Comparison of ENCODE assay signal across 20 cellular contexts in the genomic region with DNA sequence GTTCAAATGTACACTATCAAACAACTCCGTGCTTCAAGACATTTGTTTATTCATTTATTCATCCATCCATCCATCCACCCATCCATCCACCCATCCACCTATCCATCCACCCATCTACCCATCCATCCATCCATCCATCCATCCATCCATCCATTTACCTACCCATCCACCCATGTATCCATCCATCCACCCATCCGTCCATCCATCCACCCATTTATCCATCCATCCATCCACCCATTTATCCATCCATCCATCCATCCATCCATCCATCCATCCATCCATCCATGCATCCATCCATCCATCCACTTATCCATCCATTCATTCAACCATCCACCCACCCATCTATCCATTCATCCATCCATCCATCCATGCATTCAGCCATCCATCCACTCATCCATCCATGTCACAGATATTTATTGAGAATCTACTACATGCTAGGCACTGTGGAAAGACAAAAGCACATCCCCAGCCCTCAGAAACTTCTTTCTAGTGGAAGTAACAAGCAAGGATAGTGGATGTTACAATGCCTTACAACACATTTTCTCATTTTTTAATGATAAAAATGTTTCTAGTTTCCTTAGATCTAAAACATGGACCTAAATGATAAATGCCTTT.
DNase-seq lines count a peak whose midpoint lies in the region; FAIRE-seq and TF ChIP-seq lines count a peak whose summit lies in the region.
"Had no signal": no experiment of that assay in that cellular context is flagged by ENCODE, and none has a peak within 500 bp of the region (broad histone marks: within the 10 kb centered on the region; RNA-seq: fewer than 3 reads in every experiment).

No MANE protein-coding gene starts in this region.

- no peak overlapping the region for H2BK5ac ChIP-seq in H1 (ENCODE audit: low read depth, low read length)

- H4K20me1 ChIP-seq in H1 (replicated peaks in 1 of 2; ENCODE audit: control insufficient read depth in 1 of 2, insufficient read depth in 2 of 2, low read length in 2 of 2) = no peaks in the 10 kb centered on the region
- H4K20me1 ChIP-seq: BLaER1 treated with 17β-estradiol and CSF1 and Interleukin-3, amounts not matched to agents 10 nM and 100 nM had no signal

- no peak overlapping the region for H3K4me2 ChIP-seq in H1 (ENCODE audit: insufficient read depth in 1 of 2, low read depth in 2 of 2, low read length in 2 of 2)
- H3K4me2 ChIP-seq: A549; BLaER1 treated with 17β-estradiol and CSF1 and Interleukin-3, amounts not matched to agents 10 nM and 100 nM had no signal

- H2BK20ac ChIP-seq in H1 (ENCODE audit: low read length) = no peak overlapping the region

- H4K91ac ChIP-seq in H1 (replicated peaks; ENCODE audit: insufficient read length, low read length) = no peak overlapping the region

- H3K4me3 ChIP-seq in HEK293 (ENCODE audit: low read depth, low read length) = no peak overlapping the region
- no peak overlapping the region for H3K4me3 ChIP-seq in H1 (ENCODE audit: extremely low read depth in 1 of 4, insufficient read depth in 2 of 4, low read depth in 3 of 4, low read length in 4 of 4)
- H3K4me3 ChIP-seq: A549; BLaER1 treated with 17β-estradiol and CSF1 and Interleukin-3, amounts not matched to agents 10 nM and 100 nM had no signal

- POLR2A ChIA-PET in HEK293 (lab: Yijun Ruan, JAX) = no interaction called here
- POLR2A ChIA-PET in H1 (lab: Charles Lee; ENCODE audit: partially characterized antibody) = no interaction called here

- H4K8ac ChIP-seq in H1 (ENCODE audit: extremely low read depth, insufficient read depth, low read length) = no peak overlapping the region

- no peaks in the 10 kb centered on the region for H3K79me1 ChIP-seq in H1 (ENCODE audit: low read depth, low read length)

- H2BK120ac ChIP-seq in H1 (replicated peaks; ENCODE audit: low read depth, low read length) = no peak overlapping the region

- intact Hi-C loops in posterior cingulate gyrus (cut with DNase I) = no loop called here

- no peak overlapping the region for H3K4ac ChIP-seq in H1 (replicated peaks; ENCODE audit: insufficient read length, low read depth, low read length)

- 85% methylated on average over 2 of the region's 2 CpGs; no CpG with 5 or more reads in 1 of the 2 experiments for WGBS in H1 (ENCODE audit: extremely low coverage in 1 of 2, insufficient coverage in 1 of 2, insufficient read length in 1 of 2, insufficient replicate concordance in 2 of 2, low coverage in 1 of 2, low lambda C conversion rate in 2 of 2, missing lambda C conversion rate in 1 of 2), 2 experiments

- H3K27ac ChIP-seq in HEK293 (ENCODE audit: extremely low read depth, low read depth, low read length) (no peak overlapping the region), H1 (ENCODE audit: low read depth, low read length) (no peak overlapping the region)
- H3K27ac ChIP-seq: 22Rv1; A549; BLaER1 treated with 17β-estradiol and CSF1 and Interleukin-3, amounts not matched to agents 10 nM and 100 nM; C4-2B had no signal

- H3K56ac ChIP-seq in H1 (replicated peaks; ENCODE audit: insufficient read length, low read depth, low read length) = peak overlapping the region; percentile 81

- H3K9me3 ChIP-seq in HEK293 (ENCODE audit: control insufficient read depth, insufficient read depth, low read depth, low read length) (no peaks in the 10 kb centered on the region; the same call in 1 of the 2 replicates), H1 (ENCODE audit: insufficient read depth in 2 of 2, low read depth in 1 of 2, low read length in 1 of 2) (no peaks in the 10 kb centered on the region)
- H3K9me3 ChIP-seq: A549; BLaER1 treated with 17β-estradiol and CSF1 and Interleukin-3, amounts not matched to agents 10 nM and 100 nM; Caco-2 had no signal

- no peak overlapping the region for H2BK12ac ChIP-seq in H1 (ENCODE audit: low read depth, low read length)

- H2AFZ ChIP-seq in H1 (ENCODE audit: low read length) = no peak overlapping the region

- no peak overlapping the region for H3K23ac ChIP-seq in H1 (ENCODE audit: insufficient read length)

- no peak overlapping the region for H3K18ac ChIP-seq in H1 (ENCODE audit: extremely low read depth, low read length)

- TF ChIP-seq POLR2A in H1 (IDR thresholded peaks at IDR 0.05; ENCODE audit: control extremely low read depth in 1 of 2, low read depth in 2 of 2, low read length in 2 of 2) = no peak

- TF ChIP-seq CTCF in HEK293 (tag by site-specific recombination; IDR thresholded peaks at IDR 0.05) = no peak
- no peak for TF ChIP-seq CTCF in H1 (IDR thresholded peaks at IDR 0.05; ENCODE audit: control extremely low read depth in 1 of 3, insufficient read depth in 1 of 3, low read depth in 1 of 3, low read length in 3 of 3)
- no peak for TF ChIP-seq CTCF in GM13976 (IDR thresholded peaks at IDR 0.05; ENCODE audit: borderline replicate concordance, control extremely low read depth, extremely low read depth, insufficient read depth, missing control alignments)

- FAIRE-seq in H1 (lab: Jason Lieb, UNC) (no peak), urothelium cell line (lab: Jason Lieb, UNC) (peak; percentile 63)
- FAIRE-seq: D721Med, G401.6, GM12891, GM18507 had no signal

- H3K9ac ChIP-seq in H1 (replicated peaks in 1 of 4; ENCODE audit: extremely low read depth in 1 of 4, low read depth in 3 of 4, low read length in 3 of 4) = no peak overlapping the region
- H3K9ac ChIP-seq: BLaER1 treated with 17β-estradiol and CSF1 and Interleukin-3, amounts not matched to agents 10 nM and 100 nM had no signal

- no peak overlapping the region for H3K14ac ChIP-seq in H1 (ENCODE audit: insufficient read length)

- CTCF ChIA-PET in HEK293 (lab: Yijun Ruan, JAX) (interaction anchor here (1.4 kb wide), 1 partner anchor 893 kb away, joined by 3 read pairs; no protein-coding TSS in a partner anchor), H1 (lab: Charles Lee; ENCODE audit: partially characterized antibody) (interaction anchor here (1.2 kb wide), 1 partner anchor 111 kb away, joined by 3 read pairs; no protein-coding TSS in a partner anchor)

- TF ChIP-seq EP300 in H1 (IDR thresholded peaks at IDR 0.05; ENCODE audit: borderline replicate concordance in 1 of 2, low read depth in 2 of 2, low read length in 2 of 2) = no peak

- DNase-seq in H1 (ENCODE audit: low read depth in 1 of 2, low spot score in 2 of 2) = no peak
- no peak for DNase-seq in urothelium cell line (ENCODE audit: low spot score)
- DNase-seq in GM13976 (ENCODE audit: low spot score) = no peak
- DNase-seq in posterior cingulate gyrus = no peak
- DNase-seq: AML-193; Caco-2; Calu3; CD4-positive, alpha-beta T cell; CD8-positive, alpha-beta T cell; DMS79 treated with DMSO at 0.1 percent for 48 hours; GF-D8 had no signal

- H3K4me1 ChIP-seq in HEK293 (ENCODE audit: control insufficient read depth, insufficient read depth, low read length) = no peaks in the 10 kb centered on the region
- H3K4me1 ChIP-seq in H1 (replicated peaks in 1 of 4; ENCODE audit: control insufficient read depth in 3 of 4, insufficient read depth in 4 of 4, low read length in 3 of 4) = no peaks in the 10 kb centered on the region
- H3K4me1 ChIP-seq: A549; BLaER1 treated with 17β-estradiol and CSF1 and Interleukin-3, amounts not matched to agents 10 nM and 100 nM; Caco-2 had no signal

- no peak overlapping the region for H2BK15ac ChIP-seq in H1 (ENCODE audit: low read length)

- no peak overlapping the region for H4K5ac ChIP-seq in H1 (ENCODE audit: insufficient read length, low read depth, low read length)

- H3K36me3 ChIP-seq in HEK293 (ENCODE audit: control insufficient read depth in 2 of 2, insufficient read depth in 1 of 2, low read length in 2 of 2) (no peaks in the 10 kb centered on the region), H1 (ENCODE audit: control insufficient read depth in 2 of 4, insufficient read depth in 4 of 4, low read length in 3 of 4) (no peaks in the 10 kb centered on the region)
- H3K36me3 ChIP-seq: BLaER1 treated with 17β-estradiol and CSF1 and Interleukin-3, amounts not matched to agents 10 nM and 100 nM had no signal

- H3K27me3 ChIP-seq in H1 (replicated peaks in 1 of 4; ENCODE audit: control insufficient read depth in 3 of 4, extremely low read depth in 1 of 4, insufficient read depth in 3 of 4, low read length in 3 of 4) = no peaks in the 10 kb centered on the region
- H3K27me3 ChIP-seq: BLaER1 treated with 17β-estradiol and CSF1 and Interleukin-3, amounts not matched to agents 10 nM and 100 nM had no signal

- peaks cover 5% of the 10 kb centered on the region; the same call in 1 of the 2 replicates for H3K23me2 ChIP-seq in H1 (ENCODE audit: low read depth, low read length)

- H2AK5ac ChIP-seq in H1 (ENCODE audit: low read depth, low read length) = no peak overlapping the region

- in situ Hi-C loops in GM13976 (cut with MboI; ENCODE audit: low sequenced_read_pairs, unreplicated experiment) = no loop called here

- TF ChIP-seq RAD21 in H1 (IDR thresholded peaks at IDR 0.05 in 1 of 2, conservative IDR thresholded peaks at IDR 0.05 in 1 of 2; ENCODE audit: low read depth in 2 of 2, low read length in 2 of 2) = no peak

- H3K79me2 ChIP-seq in H1 (ENCODE audit: control insufficient read depth in 1 of 2, insufficient read depth in 2 of 2, low read length in 2 of 2) = no peaks in the 10 kb centered on the region

TF ChIP-seq in HEK293, 187 proteins besides CTCF, POLR2A, EP300 and RAD21:
- TF ChIP-seq ZNF664 (tag by site-specific recombination; IDR thresholded peaks at IDR 0.05) = peak; percentile 59; the same call in 1 of the 2 replicates
- 0 out of 2 replicates have a peak, but pooled peaks have one; percentile 9 for TF ChIP-seq ZNF112 (tag by site-specific recombination; IDR thresholded peaks at IDR 0.05)
- TF ChIP-seq ZNF366 (tag by site-specific recombination; conservative IDR thresholded peaks at IDR 0.05) = peak; percentile 98
- TF ChIP-seq ZBTB17 (tag by site-specific recombination; IDR thresholded peaks at IDR 0.05) = peak; percentile 97
- TF ChIP-seq MEIS1 (CRISPR knock-in tag; IDR thresholded peaks at IDR 0.05; ENCODE audit: borderline replicate concordance) = no peak
- peak; percentile 24; the same call in 1 of the 2 replicates for TF ChIP-seq ZNF248 (tag by site-specific recombination; IDR thresholded peaks at IDR 0.05)

TF ChIP-seq in H1, 55 proteins besides CTCF, POLR2A, EP300 and RAD21 (continues in another document):
- TF ChIP-seq CBX5 (IDR thresholded peaks at IDR 0.05; ENCODE audit: low read depth, low read length) = no peak
- no peak for TF ChIP-seq TAF1 (IDR thresholded peaks at IDR 0.05; ENCODE audit: low read depth, low read length)
- TF ChIP-seq PHF8 (conservative IDR thresholded peaks at IDR 0.05; ENCODE audit: low read depth, low read length) = no peak
- TF ChIP-seq GTF2F1 (IDR thresholded peaks at IDR 0.05; ENCODE audit: borderline replicate concordance, low read depth, low read length) = no peak
- TF ChIP-seq, protein P1, sequence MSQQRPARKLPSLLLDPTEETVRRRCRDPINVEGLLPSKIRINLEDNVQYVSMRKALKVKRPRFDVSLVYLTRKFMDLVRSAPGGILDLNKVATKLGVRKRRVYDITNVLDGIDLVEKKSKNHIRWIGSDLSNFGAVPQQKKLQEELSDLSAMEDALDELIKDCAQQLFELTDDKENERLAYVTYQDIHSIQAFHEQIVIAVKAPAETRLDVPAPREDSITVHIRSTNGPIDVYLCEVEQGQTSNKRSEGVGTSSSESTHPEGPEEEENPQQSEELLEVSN (IDR thresholded peaks at IDR 0.05) = no peak
- TF ChIP-seq SIRT6 (IDR thresholded peaks at IDR 0.05; ENCODE audit: low read length) = no peak
- TF ChIP-seq RFX5 (IDR thresholded peaks at IDR 0.05; ENCODE audit: borderline replicate concordance, low read depth, low read length) = no peak
